Comparison of ENCODE assay signal across 18 cellular contexts in genomic region chr9:136121801-136122200, GRCh38. TPM values are rescaled to one million over a fixed set of nuclear protein-coding genes. Genes with fewer than 3 reads are reported as not detected.
DNase-seq lines count a peak whose midpoint lies in the region; ATAC-seq and TF ChIP-seq lines count a peak whose summit lies in the region.
"Had no signal": no experiment of that assay in that cellular context is flagged by ENCODE, and none has a peak within 500 bp of the region (broad histone marks: within the 10 kb centered on the region; RNA-seq: fewer than 3 reads in every experiment).

No MANE protein-coding gene starts in this region.

- no peaks in the 10 kb centered on the region for H3K27me3 ChIP-seq in psoas muscle (ENCODE audit: insufficient read depth in 3 of 3, low read length in 2 of 3)

- no peak for TF ChIP-seq CTCF in psoas muscle (IDR thresholded peaks at IDR 0.05)

- intact Hi-C loops in psoas muscle (cut with DNase I) = loop anchor here (1.0 to 10.0 kb wide), 6 partner anchors 34 to 517 kb away; partner anchors contain the start of gene KCNT1 (in 1 of the 2)

- no peak overlapping the region for H3K4me3 ChIP-seq in psoas muscle
- H3K4me3 ChIP-seq: A549, GM23338 had no signal

- H3K36me3 Mint-ChIP-seq in activated naive CD4-positive, alpha-beta T cell treated with anti-CD3 and anti-CD28 coated beads, Interleukin-2, amount 50 U/mL, for 24 hours = no peaks in the 10 kb centered on the region

- no peaks in the 10 kb centered on the region for H3K9me3 Mint-ChIP-seq in activated naive CD4-positive, alpha-beta T cell treated with anti-CD3 and anti-CD28 coated beads, Interleukin-2, amount 50 U/mL, for 24 hours
- H3K9me3 Mint-ChIP-seq: CD4-positive, alpha-beta memory T cell; GM23338 had no signal

- WGBS in psoas muscle, 3 donors = 73 to 85% (median 77%) methylated on average over 9 of the region's 9 CpGs

- ATAC-seq in psoas muscle (no peak), GM18873 (IDR thresholded peaks at IDR 0.05; ENCODE audit: low FRiP score, unreplicated experiment) (no peak), SK-N-SH treated with all-trans-retinoic acid at 6 μM for 48 hours (no peak)
- ATAC-seq: A549, GM23338, HepG2 had no signal

- DNase-seq in activated naive CD4-positive, alpha-beta T cell treated with Interleukin-2 at 50 U/mL for 16 hours = no peak
- peak; percentile 71 for DNase-seq in myocyte (ENCODE audit: low read depth)
- DNase-seq in psoas muscle = no peak
- DNase-seq in stimulated activated CD4-positive, alpha-beta T cell treated with anti-CD3 and anti-CD28 coated beads, Interleukin-4, amount 100 ng/mL, for 4 hours = no peak
- DNase-seq: AML-193, DMS153, DMS79, GDM1, HCEC 1CT had no signal

- no peaks in the 10 kb centered on the region for H3K4me1 Mint-ChIP-seq in activated naive CD4-positive, alpha-beta T cell treated with anti-CD3 and anti-CD28 coated beads, Interleukin-2, amount 50 U/mL, for 24 hours
- H3K4me1 Mint-ChIP-seq: GM23338 had no signal

- no peak overlapping the region for H3K27ac Mint-ChIP-seq in activated naive CD4-positive, alpha-beta T cell treated with anti-CD3 and anti-CD28 coated beads, Interleukin-2, amount 50 U/mL, for 24 hours
- H3K27ac Mint-ChIP-seq: GM23338 had no signal

- H3K4me1 ChIP-seq in psoas muscle = peaks cover 27% of the 10 kb centered on the region

- peak overlapping the region; percentile 30 for H3K4me3 Mint-ChIP-seq in activated naive CD4-positive, alpha-beta T cell treated with anti-CD3 and anti-CD28 coated beads, Interleukin-2, amount 50 U/mL, for 24 hours
- H3K4me3 Mint-ChIP-seq: CD4-positive, alpha-beta memory T cell; GM23338 had no signal

- H3K27me3 Mint-ChIP-seq in activated naive CD4-positive, alpha-beta T cell treated with anti-CD3 and anti-CD28 coated beads, Interleukin-2, amount 50 U/mL, for 24 hours = peaks cover 1% of the 10 kb centered on the region

- peak overlapping the region; percentile 96 for H3K27ac ChIP-seq in psoas muscle
- H3K27ac ChIP-seq: 22Rv1, C4-2B had no signal

- no peaks in the 10 kb centered on the region for H3K36me3 ChIP-seq in psoas muscle (ENCODE audit: insufficient read depth in 1 of 2, low read depth in 1 of 2)

- H3K9me3 ChIP-seq in psoas muscle = no peaks in the 10 kb centered on the region
- H3K9me3 ChIP-seq: A549 had no signal

TF ChIP-seq in SK-N-SH treated with all-trans-retinoic acid at 6 μM for 48 hours, 23 proteins besides CTCF, POLR2A, EP300 and RAD21:
- TF ChIP-seq ISL1 (CRISPR knock-in tag; IDR thresholded peaks at IDR 0.05) = no peak
- TF ChIP-seq ZFP30 (CRISPR knock-in tag; IDR thresholded peaks at IDR 0.05) = no peak
- no peak for TF ChIP-seq TCF4 (CRISPR knock-in tag; IDR thresholded peaks at IDR 0.05; ENCODE audit: borderline replicate concordance)
- no peak for TF ChIP-seq ARNTL (CRISPR knock-in tag; IDR thresholded peaks at IDR 0.05; ENCODE audit: borderline replicate concordance, low read depth)
- TF ChIP-seq PPARA (CRISPR knock-in tag; IDR thresholded peaks at IDR 0.05; ENCODE audit: borderline replicate concordance) = no peak

RNA-seq across cellular contexts. Expression of gene TMEM250, which starts 3.1 kb away (rescaled TPM):
- total RNA-seq in myocyte = 38.9 and 41.5 TPM in 2 replicates
- 38.7 TPM for polyA plus RNA-seq in myocyte (2012)
- total RNA-seq in psoas muscle = 10 to 100 TPM; 17.3 to 27.8 (median 22.5) TPM
- polyA plus RNA-seq in psoas muscle = 10 to 100 TPM; 28.8 to 49.5 (median 41.3) TPM

RNA-seq across cellular contexts. Expression of gene NACC2, which starts 26.7 kb away (rescaled TPM):
- 22.8 and 31.6 TPM in 2 replicates for total RNA-seq in myocyte
- polyA plus RNA-seq in myocyte (2012) = 16.2 TPM
- 10 to 100 TPM; 18.4 to 33.5 (median 28.0) TPM for total RNA-seq in psoas muscle
- polyA plus RNA-seq in psoas muscle = 10 to 100 TPM in 2 of 3 donors, 1 to 10 TPM in 1; 8.5 to 14.0 (median 10.4) TPM
